In the genomic region with DNA sequence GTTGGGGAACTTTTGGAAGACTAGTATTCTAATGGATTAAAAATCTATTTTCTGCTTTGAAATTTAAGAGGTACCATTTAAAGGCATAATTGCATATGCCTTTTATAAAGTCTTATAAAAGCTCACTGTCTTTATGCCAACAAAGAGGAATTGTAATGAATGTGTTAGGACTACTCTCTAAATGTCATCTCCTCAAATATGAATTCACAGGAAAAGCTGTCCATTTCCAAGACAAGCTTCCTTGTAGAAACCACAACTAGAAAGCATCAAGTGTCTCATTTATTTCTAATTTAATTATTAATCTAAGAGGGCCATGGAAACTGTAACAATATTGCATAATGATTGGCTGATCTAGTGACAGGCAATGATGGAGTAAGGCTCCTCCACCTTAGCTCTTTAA, we compare ENCODE assay signal across 32 cellular contexts.
"Had no signal": no experiment of that assay in that cellular context is flagged by ENCODE, and none has a peak within 500 bp of the region (broad histone marks: within the 10 kb centered on the region; RNA-seq: fewer than 3 reads in every experiment).

No MANE protein-coding gene starts in this region.

- ATAC-seq: activated naive CD4-positive, alpha-beta T cell treated with anti-CD3 and anti-CD28 coated beads, Interleukin-2, amount 50 U/mL, for 72 hours; activated naive CD8-positive, alpha-beta T cell treated with anti-CD3 and anti-CD28 coated beads, Interleukin-2, amount 50 U/mL, for 24 hours; activated T-cell treated with anti-CD3 and anti-CD28 coated beads, Interleukin-2, amount 50 U/mL, for 4 hours; activated T-cell treated with anti-CD3 and anti-CD28 coated beads, Interleukin-2, amount 50 U/mL, for 72 hours; activated T-helper 17 cell treated with anti-CD3 and anti-CD28 coated beads, Interleukin-2, amount 50 U/mL, for 72 hours; body of pancreas had no signal

- H3K4me1 ChIP-seq: ascending aorta, body of pancreas, breast epithelium had no signal

- H3K4me3 ChIP-seq: adrenal gland, ascending aorta, body of pancreas, breast epithelium, cardiac muscle cell had no signal

- H3K9me3 ChIP-seq: ascending aorta, body of pancreas, breast epithelium had no signal

- H3K27ac ChIP-seq: adrenal gland, ascending aorta, body of pancreas, brain microvascular endothelial cell, breast epithelium, cardiac muscle cell had no signal

- DNase-seq: activated effector memory CD4-positive, alpha-beta T cell treated with anti-CD3 and anti-CD28 coated beads, Interleukin-2, amount 50 U/mL, for 16 hours; activated effector memory CD4-positive, alpha-beta T cell treated with Interleukin-2 at 50 U/mL for 16 hours; activated gamma-delta T cell; activated gamma-delta T cell treated with Interleukin-2 at 50 U/mL for 16 hours; activated naive CD4-positive, alpha-beta T cell; activated naive CD4-positive, alpha-beta T cell treated with anti-CD3 and anti-CD28 coated beads for 36 hours; activated naive CD4-positive, alpha-beta T cell treated with anti-CD3 and anti-CD28 coated beads, Interleukin-2, amount 10 ng/mL, durations not matched to agents 7 days and 5 days; activated naive CD4-positive, alpha-beta T cell treated with anti-CD3 and anti-CD28 coated beads, Interleukin-2, amount 50 U/mL, for 16 hours; activated naive CD4-positive, alpha-beta T cell treated with Interleukin-2 at 50 U/mL for 16 hours; activated naive CD8-positive, alpha-beta T cell treated with anti-CD3 and anti-CD28 coated beads for 36 hours; activated naive CD8-positive, alpha-beta T cell treated with anti-CD3 and anti-CD28 coated beads, Interleukin-2, amount 10 ng/mL, durations not matched to agents 7 days and 5 days; activated naive CD8-positive, alpha-beta T cell treated with anti-CD3 and anti-CD28 coated beads, Interleukin-2, amount 50 U/mL, for 24 hours; activated T-cell treated with anti-CD3 and anti-CD28 coated beads, Interleukin-2, amount 50 U/mL, for 1 hour; activated T-cell treated with anti-CD3 and anti-CD28 coated beads, Interleukin-2, amount 50 U/mL, for 24 hours; activated T-cell treated with anti-CD3 and anti-CD28 coated beads, Interleukin-2, amount 50 U/mL, for 4 hours; activated T-cell treated with anti-CD3 and anti-CD28 coated beads, Interleukin-2, amount 50 U/mL, for 48 hours; activated T-cell treated with anti-CD3 and anti-CD28 coated beads, Interleukin-2, amount 50 U/mL, for 72 hours; adrenal gland; amniotic stem cell; amygdala; anterior cingulate cortex; aorta; body of pancreas; brain microvascular endothelial cell; caudate nucleus; central memory CD4-positive, alpha-beta T cell; cerebellar nuclear complex had no signal

- H3K36me3 ChIP-seq: adrenal gland, ascending aorta, brain microvascular endothelial cell, breast epithelium, cardiac muscle cell had no signal

- H3K27me3 ChIP-seq: adrenal gland, ascending aorta, body of pancreas, brain microvascular endothelial cell, breast epithelium, cardiac muscle cell had no signal
